ENCODE assay signal across 38 cellular contexts in genomic region chr19:6118043-6118442, GRCh38. TPM values are rescaled to one million over a fixed set of nuclear protein-coding genes. Genes with fewer than 3 reads are reported as not detected.
"Had no signal": no experiment of that assay in that cellular context is flagged by ENCODE, and none has a peak within 500 bp of the region (broad histone marks: within the 10 kb centered on the region; RNA-seq: fewer than 3 reads in every experiment).

No MANE protein-coding gene starts in this region.

- H3K27me3 ChIP-seq: MG63 had no signal

- DNase-seq: Karpas-422, Kasumi-1, MG63, MM.1S, MV-4-11, NCI-H1048, NCI-H1092, NCI-H1092 treated with DMSO at 0.1 percent for 48 hours, NCI-H1105, NCI-H1105 treated with DMSO at 0.1 percent for 48 hours, NCI-H1417, NCI-H1417 treated with DMSO at 0.1 percent for 48 hours, NCI-H1436, NCI-H1436 treated with DMSO at 0.1 percent for 48 hours, NCI-H146, NCI-H1694, NCI-H1694 treated with DMSO at 0.1 percent for 48 hours, NCI-H187, NCI-H187 treated with DMSO at 0.1 percent for 48 hours, NCI-H1930, NCI-H2029, NCI-H2029 treated with DMSO at 0.1 percent for 48 hours, NCI-H2081, NCI-H2107, NCI-H2171, NCI-H2171 treated with DMSO at 0.1 percent for 48 hours, NCI-H2227 treated with DMSO at 0.1 percent for 48 hours, NCI-H226, NCI-H345, NCI-H446, NCI-H446 treated with DMSO at 0.1 percent for 48 hours, NCI-H510A, NCI-H510A treated with DMSO at 0.1 percent for 48 hours, NCI-H524 had no signal

- H3K4me3 ChIP-seq: MG63 had no signal

- H3K36me3 ChIP-seq: MG63 had no signal

- H3K9me3 ChIP-seq: MG63 had no signal

RNA-seq across cellular contexts. Expression of gene ACSBG2, which starts 17.4 kb away (rescaled TPM):
- total RNA-seq: LHCN-M2, M059J, MCF 10A, NCI-H460 had no signal
